In genomic region chr11:2180347-2180746, GRCh38 we compare ENCODE assay signal across 30 cellular contexts. TPM values are rescaled to one million over a fixed set of nuclear protein-coding genes. Genes with fewer than 3 reads are reported as not detected.
"Had no signal": no experiment of that assay in that cellular context is flagged by ENCODE, and none has a peak within 500 bp of the region (broad histone marks: within the 10 kb centered on the region; RNA-seq: fewer than 3 reads in every experiment).

No MANE protein-coding gene starts in this region.

- H3K4me1 ChIP-seq: esophagus muscularis mucosa, psoas muscle, spleen, testis, upper lobe of right lung had no signal

- H3K36me3 ChIP-seq: esophagus muscularis mucosa, neutrophil, spleen, tibial nerve, upper lobe of right lung, vagina had no signal

- H3K27ac ChIP-seq: dorsolateral prefrontal cortex, esophagus muscularis mucosa, neutrophil, psoas muscle, spleen, testis, tibial nerve, upper lobe of right lung, vagina had no signal

- H3K4me1 Mint-ChIP-seq: stimulated activated naive B cell treated with anti-CD40 and anti-IgM and Interleukin-4, amounts not matched to agents 10 μg/mL and 1 μg/mL and 100 μg/mL, for 72 hours; stimulated activated naive CD8-positive, alpha-beta T cell treated with anti-CD3 and anti-CD28 coated beads, Interleukin-15, amount 100 ng/mL, for 72 hours had no signal

- H3K27me3 ChIP-seq: testis, vagina had no signal

- H3K27ac Mint-ChIP-seq: immature natural killer cell; naive B cell; nephron progenitor cell; stimulated activated naive B cell treated with anti-CD40 and anti-IgM and Interleukin-4, amounts not matched to agents 10 μg/mL and 1 μg/mL and 100 μg/mL, for 72 hours; stimulated activated naive CD8-positive, alpha-beta T cell treated with anti-CD3 and anti-CD28 coated beads, Interleukin-15, amount 100 ng/mL, for 72 hours had no signal

- FAIRE-seq: endometrium, kidney had no signal

- H3K4me3 ChIP-seq: dorsolateral prefrontal cortex, esophagus muscularis mucosa, lung, psoas muscle, spleen, testis, tibial nerve, upper lobe of right lung, vagina had no signal

- H3K9me3 ChIP-seq: esophagus muscularis mucosa, neutrophil, psoas muscle, spleen, testis, tibial nerve, upper lobe of right lung, vagina had no signal

- ATAC-seq: left cardiac atrium; left ventricle myocardium superior; psoas muscle; sciatic nerve; stimulated activated naive B cell treated with anti-CD40 and anti-IgM and Interleukin-4, amounts not matched to agents 10 μg/mL and 1 μg/mL and 100 μg/mL, for 72 hours; stimulated activated naive CD8-positive, alpha-beta T cell treated with anti-CD3 and anti-CD28 coated beads, Interleukin-15, amount 100 ng/mL, for 72 hours; upper lobe of right lung had no signal

- H3K4me3 Mint-ChIP-seq: immature natural killer cell; naive B cell; stimulated activated naive B cell treated with anti-CD40 and anti-IgM and Interleukin-4, amounts not matched to agents 10 μg/mL and 1 μg/mL and 100 μg/mL, for 72 hours; stimulated activated naive CD8-positive, alpha-beta T cell treated with anti-CD3 and anti-CD28 coated beads, Interleukin-15, amount 100 ng/mL, for 72 hours had no signal

- DNase-seq: cortex of kidney; dorsolateral prefrontal cortex; effector memory CD4-positive, alpha-beta T cell; immature natural killer cell; kidney; left cardiac atrium; left ventricle myocardium superior; mesendoderm; naive B cell; nephron progenitor cell; psoas muscle; retina; spleen; stimulated activated CD4-positive, alpha-beta T cell treated with anti-CD3 and anti-CD28 coated beads, Interleukin-2, amount 100 ng/mL, for 24 hours; stimulated activated CD4-positive, alpha-beta T cell treated with anti-CD3 and anti-CD28 coated beads, Interleukin-4, amount 100 ng/mL, for 4 hours; stimulated activated naive B cell treated with anti-CD40 and anti-IgM and Interleukin-4, amounts not matched to agents 10 μg/mL and 1 μg/mL and 100 μg/mL, for 72 hours; stimulated activated naive CD8-positive, alpha-beta T cell treated with anti-CD3 and anti-CD28 coated beads, Interleukin-15, amount 100 ng/mL, for 72 hours; testis; upper lobe of right lung had no signal

- H3K9me3 Mint-ChIP-seq: immature natural killer cell; naive B cell; nephron progenitor cell; stimulated activated naive B cell treated with anti-CD40 and anti-IgM and Interleukin-4, amounts not matched to agents 10 μg/mL and 1 μg/mL and 100 μg/mL, for 72 hours; stimulated activated naive CD8-positive, alpha-beta T cell treated with anti-CD3 and anti-CD28 coated beads, Interleukin-15, amount 100 ng/mL, for 72 hours had no signal

- H3K36me3 Mint-ChIP-seq: immature natural killer cell; stimulated activated naive B cell treated with anti-CD40 and anti-IgM and Interleukin-4, amounts not matched to agents 10 μg/mL and 1 μg/mL and 100 μg/mL, for 72 hours had no signal

RNA-seq across cellular contexts. Expression of gene TH, which starts 8.7 kb away (rescaled TPM):
- total RNA-seq: fibroblast of villous mesenchyme, kidney, left cardiac atrium, left ventricle myocardium superior, osteoblast, skeletal muscle tissue, subcutaneous adipose tissue, upper lobe of right lung had no signal
- polyA plus RNA-seq: immature natural killer cell had no signal

RNA-seq across cellular contexts. Expression of gene INS, which starts 19.3 kb away (rescaled TPM):
- total RNA-seq: dorsolateral prefrontal cortex, esophagus muscularis mucosa, fibroblast of villous mesenchyme, kidney, left cardiac atrium, left ventricle myocardium superior, lung, osteoblast, psoas muscle, skeletal muscle tissue, subcutaneous adipose tissue, testis, upper lobe of right lung, vagina had no signal
- polyA plus RNA-seq: immature natural killer cell had no signal

RNA-seq across cellular contexts. Expression of gene IGF2, which starts 41.2 kb away (rescaled TPM):
- polyA plus RNA-seq: immature natural killer cell had no signal
